ENCODE assay signal across 8 cellular contexts in genomic region chrX:318068-318738, GRCh38. TPM values are rescaled to one million over a fixed set of nuclear protein-coding genes. Genes with fewer than 3 reads are reported as not detected.
DNase-seq lines count a peak whose midpoint lies in the region; ATAC-seq and TF ChIP-seq lines count a peak whose summit lies in the region.

No MANE protein-coding gene starts in this region.

- H3K27ac Mint-ChIP-seq in naive B cell: peak overlapping the region; percentile 91 to 100 (median 99)
- H3K27ac Mint-ChIP-seq in stimulated activated naive B cell treated with anti-CD40 and anti-IgM and Interleukin-4, amounts not matched to agents 10 μg/mL and 1 μg/mL and 100 μg/mL, for 72 hours: peak overlapping the region; percentile 98

- no peak for TF ChIP-seq CTCF in epithelial cell of proximal tubule (conservative IDR thresholded peaks at IDR 0.05; ENCODE audit: low read depth, low read length)

- H3K4me3 ChIP-seq in epithelial cell of proximal tubule (ENCODE audit: low read depth, low read length): peak overlapping the region; percentile 79

- ATAC-seq in GM19467 (IDR thresholded peaks at IDR 0.05; ENCODE audit: unreplicated experiment) (peak; percentile 50), naive B cell (ENCODE audit: low read depth in 2 of 2) (peak; percentile 59 to 64)
- ATAC-seq in stimulated activated naive B cell treated with anti-CD40 and anti-IgM and Interleukin-4, amounts not matched to agents 10 μg/mL and 1 μg/mL and 100 μg/mL, for 72 hours (replicated peaks): peak; percentile 73 to 75

- peaks cover 5 to 16% of the 10 kb centered on the region in 2 donors for H3K36me3 Mint-ChIP-seq in naive B cell
- peaks cover 8 to 12% of the 10 kb centered on the region in 2 donors for H3K36me3 Mint-ChIP-seq in stimulated activated naive B cell treated with anti-CD40 and anti-IgM and Interleukin-4, amounts not matched to agents 10 μg/mL and 1 μg/mL and 100 μg/mL, for 72 hours

- H3K9me3 Mint-ChIP-seq in naive B cell: peaks cover 0 to 3% (median 0%) of the 10 kb centered on the region in 7 donors
- H3K9me3 Mint-ChIP-seq in stimulated activated naive B cell treated with anti-CD40 and anti-IgM and Interleukin-4, amounts not matched to agents 10 μg/mL and 1 μg/mL and 100 μg/mL, for 72 hours: peaks cover 0 to 2% of the 10 kb centered on the region in 2 donors

- no peaks in the 10 kb centered on the region for H3K27me3 Mint-ChIP-seq in naive B cell
- H3K27me3 Mint-ChIP-seq in stimulated activated naive B cell treated with anti-CD40 and anti-IgM and Interleukin-4, amounts not matched to agents 10 μg/mL and 1 μg/mL and 100 μg/mL, for 72 hours: peaks cover under 1 to 2% of the 10 kb centered on the region in 2 donors

- peak; percentile 95 for DNase-seq in Ammon's horn (ENCODE audit: low spot score)
- peak; percentile 85 for DNase-seq in HS-27A (ENCODE audit: low read depth)
- DNase-seq in activated CD8-positive, alpha-beta memory T cell treated with anti-CD3 and anti-CD28 coated beads for 4 hours (ENCODE audit: low read depth in 2 of 2): peak; percentile 89 to 96
- peak; percentile 93 for DNase-seq in epithelial cell of proximal tubule (ENCODE audit: low read depth)
- peak; percentile 95 for DNase-seq in naive B cell
- peak; percentile 98 for DNase-seq in stimulated activated naive B cell treated with anti-CD40 and anti-IgM and Interleukin-4, amounts not matched to agents 10 μg/mL and 1 μg/mL and 100 μg/mL, for 72 hours
- no peak for DNase-seq in NCI-H1105 treated with DMSO at 0.1 percent for 48 hours (lab: John Stamatoyannopoulos, UW)

- peak overlapping the region; percentile 72 to 99 (median 95) for H3K4me3 Mint-ChIP-seq in naive B cell
- peak overlapping the region; percentile 86 to 90 for H3K4me3 Mint-ChIP-seq in stimulated activated naive B cell treated with anti-CD40 and anti-IgM and Interleukin-4, amounts not matched to agents 10 μg/mL and 1 μg/mL and 100 μg/mL, for 72 hours

- peaks cover 19 to 25% (median 22%) of the 10 kb centered on the region in 3 donors for H3K4me1 Mint-ChIP-seq in naive B cell
- peaks cover 15 to 19% of the 10 kb centered on the region in 2 donors for H3K4me1 Mint-ChIP-seq in stimulated activated naive B cell treated with anti-CD40 and anti-IgM and Interleukin-4, amounts not matched to agents 10 μg/mL and 1 μg/mL and 100 μg/mL, for 72 hours

RNA-seq across cellular contexts. Expression of gene GTPBP6, which starts 0.4 kb away (rescaled TPM):
- 36.2 and 62.4 TPM in 2 replicates for total RNA-seq in epithelial cell of proximal tubule
- 10 to 100 TPM; 37.7 to 54.0 (median 41.6) TPM for polyA plus RNA-seq in naive B cell (ENCODE audit: low read depth in 6 of 6)

RNA-seq across cellular contexts. Expression of gene PLCXD1, which starts 37.0 kb away (rescaled TPM):
- total RNA-seq in epithelial cell of proximal tubule: 12.6 and 28.7 TPM in 2 replicates
- polyA plus RNA-seq in naive B cell (ENCODE audit: low read depth in 6 of 6): 1 to 10 TPM in 5 of 6 donors, not detected in 1; 2.6 to 6.5 (median 4.8) TPM
